ENCODE assay signal across 1 cellular context in genomic region chr19:42245247-42245646, GRCh38.
TF ChIP-seq lines count a peak whose summit lies in the region.

No MANE protein-coding gene starts in this region.

TF ChIP-seq in A549, 52 proteins besides CTCF, POLR2A, EP300 and RAD21:
- 0 out of 2 replicates have a peak, but pooled peaks have one; percentile 9 for TF ChIP-seq RARB (CRISPR knock-in tag; IDR thresholded peaks at IDR 0.05)
